Comparison of ENCODE assay signal across 9 cellular contexts in the genomic region with DNA sequence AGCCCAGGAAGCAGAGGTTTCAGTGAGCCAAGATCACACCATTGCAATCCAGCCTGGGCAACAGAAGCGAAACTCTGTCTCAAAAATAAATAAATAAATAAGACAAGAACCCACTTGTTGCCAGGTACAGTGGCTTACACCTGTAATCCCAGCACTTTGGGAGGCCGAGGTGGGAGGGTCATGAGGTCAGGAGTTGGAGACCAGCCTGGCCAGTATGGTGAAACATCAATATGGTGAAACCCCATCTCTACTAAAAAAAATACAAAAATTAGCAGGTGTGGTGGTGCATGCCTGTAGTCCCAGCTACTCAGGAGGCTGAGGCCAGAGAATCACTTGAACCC. TPM values are rescaled to one million over a fixed set of nuclear protein-coding genes. Genes with fewer than 3 reads are reported as not detected.
DNase-seq lines count a peak whose midpoint lies in the region; ATAC-seq, FAIRE-seq and TF ChIP-seq lines count a peak whose summit lies in the region.
"Not testable (repeated sequence)": the region's sequence is repeated elsewhere in the genome, so short reads cannot be mapped to it uniquely, and the experiment has no call there.
"Had no signal": no experiment of that assay in that cellular context is flagged by ENCODE, and none has a peak within 500 bp of the region (broad histone marks: within the 10 kb centered on the region; RNA-seq: fewer than 3 reads in every experiment).

No MANE protein-coding gene starts in this region.

- not testable (repeated sequence) for FAIRE-seq in pancreas (lab: Jason Lieb, UNC)

- DNase-seq in Caco-2; MG63; activated CD4-positive, alpha-beta T cell treated with anti-CD3 and anti-CD28 coated beads, Interleukin-2, amount 10 ng/mL, durations not matched to agents 7 days and 5 days; fibroblast of pulmonary artery (ENCODE audit: low read depth); right lobe of liver; pancreas; tibial artery: not testable (repeated sequence)

- peak in 1 of 4 donors; percentile 2 for ATAC-seq in right lobe of liver
- not testable (repeated sequence) for ATAC-seq in pancreas

- peak overlapping the region; percentile 85 to 90 (median 89) for H3K27ac ChIP-seq in right lobe of liver
- H3K27ac ChIP-seq in pancreas, result peak overlapping the region in 1 of 4 donors; percentile 80
- peak overlapping the region; percentile 83 to 91 for H3K27ac ChIP-seq in tibial artery

- H3K27ac Mint-ChIP-seq in Caco-2 (ENCODE audit: unreplicated experiment), result peak overlapping the region; percentile 85
- H3K27ac Mint-ChIP-seq in activated CD4-positive, alpha-beta T cell treated with anti-CD3 and anti-CD28 coated beads, Interleukin-2, amount 10 ng/mL, durations not matched to agents 7 days and 5 days, result peak overlapping the region; percentile 25
- H3K27ac Mint-ChIP-seq in brain, result peak overlapping the region in 3 of 5 experiments; percentile 38 to 83 (median 55)

- CTCF ChIA-PET in Caco-2 (lab: Charles Lee), result not testable (repeated sequence)
- CTCF ChIA-PET in activated CD4-positive, alpha-beta T cell treated with anti-CD3 and anti-CD28 coated beads, Interleukin-2, amount 10 ng/mL, durations not matched to agents 7 days and 5 days (lab: Charles Lee), result interaction anchor here (0.6 kb wide), 1 partner anchor 199 kb away, joined by 3 read pairs; no protein-coding TSS in a partner anchor

- WGBS in right lobe of liver (ENCODE audit: insufficient coverage, low coverage, low lambda C conversion rate, missing lambda C conversion rate), result 37% methylated on average over 2 of the region's 2 CpGs
- WGBS in pancreas, 2 donors, result 33 to 59% methylated on average over 2 of the region's 2 CpGs

- TSS peak; percentile 95 for BruUV-seq in Caco-2 (replicated peaks; lab: Mats Ljungman, UMichigan)

- not testable (repeated sequence) for H3K27me3 ChIP-seq in Caco-2 (replicated peaks; ENCODE audit: control insufficient read depth, insufficient read depth, low read length); MG63; right lobe of liver; pancreas; tibial artery

- H3K4me3 ChIP-seq in Caco-2 (ENCODE audit: low read depth, low read length) (peak overlapping the region; percentile 49), MG63 (peak overlapping the region; percentile 72), fibroblast of pulmonary artery (replicated peaks; ENCODE audit: low read depth, low read length) (peak overlapping the region; percentile 58), right lobe of liver (peak overlapping the region; percentile 94 to 95 (median 94)), pancreas (peak overlapping the region; percentile 73 to 95 (median 92)), tibial artery (peak overlapping the region; percentile 76 to 86)

- H3K4me3 Mint-ChIP-seq in Caco-2 (ENCODE audit: unreplicated experiment) (peak overlapping the region; percentile 80), brain (peak overlapping the region; percentile 84 to 90 (median 85))
- H3K4me3 Mint-ChIP-seq in activated CD4-positive, alpha-beta T cell treated with anti-CD3 and anti-CD28 coated beads, Interleukin-2, amount 10 ng/mL, durations not matched to agents 7 days and 5 days, result peak overlapping the region; percentile 75

- H3K4me1 Mint-ChIP-seq in Caco-2 (ENCODE audit: low read depth, unreplicated experiment), result peaks cover 25% of the 10 kb centered on the region
- H3K4me1 Mint-ChIP-seq in activated CD4-positive, alpha-beta T cell treated with anti-CD3 and anti-CD28 coated beads, Interleukin-2, amount 10 ng/mL, durations not matched to agents 7 days and 5 days, result peaks cover 29% of the 10 kb centered on the region
- peaks cover 38% of the 10 kb centered on the region for H3K4me1 Mint-ChIP-seq in brain

- not testable (repeated sequence) for TF ChIP-seq CTCF in Caco-2 (IDR thresholded peaks at IDR 0.05; ENCODE audit: insufficient read depth in 1 of 2, low read depth in 1 of 2, low read length in 1 of 2, severe bottlenecking in 1 of 2, unreplicated experiment in 1 of 2); brain (conservative IDR thresholded peaks at IDR 0.05); fibroblast of pulmonary artery (IDR thresholded peaks at IDR 0.05; ENCODE audit: low read length, missing control alignments); right lobe of liver (IDR thresholded peaks at IDR 0.05); pancreas (IDR thresholded peaks at IDR 0.05); tibial artery (IDR thresholded peaks at IDR 0.05)

- H3K36me3 Mint-ChIP-seq in Caco-2 (ENCODE audit: insufficient read depth, unreplicated experiment); activated CD4-positive, alpha-beta T cell treated with anti-CD3 and anti-CD28 coated beads, Interleukin-2, amount 10 ng/mL, durations not matched to agents 7 days and 5 days (ENCODE audit: low read depth); brain: not testable (repeated sequence)

- not testable (repeated sequence) for H3K9me3 ChIP-seq in Caco-2, MG63, right lobe of liver, pancreas, tibial artery

- H3K9me3 Mint-ChIP-seq in Caco-2 (ENCODE audit: unreplicated experiment); activated CD4-positive, alpha-beta T cell treated with anti-CD3 and anti-CD28 coated beads, Interleukin-2, amount 10 ng/mL, durations not matched to agents 7 days and 5 days; brain: not testable (repeated sequence)

- H3K27me3 Mint-ChIP-seq in Caco-2 (ENCODE audit: insufficient read depth, unreplicated experiment); activated CD4-positive, alpha-beta T cell treated with anti-CD3 and anti-CD28 coated beads, Interleukin-2, amount 10 ng/mL, durations not matched to agents 7 days and 5 days; brain: not testable (repeated sequence)

- not testable (repeated sequence) for TF ChIP-seq POLR2A in right lobe of liver (IDR thresholded peaks at IDR 0.05)

- not testable (repeated sequence) for H3K36me3 ChIP-seq in Caco-2 (ENCODE audit: control insufficient read depth, insufficient read depth, low read length); MG63; right lobe of liver; pancreas; tibial artery

- intact Hi-C loops in Caco-2 (cut with micrococcal nuclease; ENCODE audit: unreplicated experiment), result loop anchor here (2.0 kb wide), 1 partner anchor 24 kb away; a partner anchor contains a TSS
- intact Hi-C loops in right lobe of liver (cut with DNase I); pancreas (cut with DNase I); tibial artery (cut with DNase I; ENCODE audit: low total_unique reads): not testable (repeated sequence)

- POLR2A ChIA-PET in Caco-2 (lab: Charles Lee), result interaction anchor here (0.6 kb wide), 2 partner anchors 142 to 212 kb away, joined by 3 to 4 read pairs; no protein-coding TSS in a partner anchor
- POLR2A ChIA-PET in activated CD4-positive, alpha-beta T cell treated with anti-CD3 and anti-CD28 coated beads, Interleukin-2, amount 10 ng/mL, durations not matched to agents 7 days and 5 days (lab: Charles Lee), result not testable (repeated sequence)

- H3K4me1 ChIP-seq in Caco-2, result not testable (repeated sequence)
- H3K4me1 ChIP-seq in right lobe of liver (peaks cover 0 to 14% (median 5%) of the 10 kb centered on the region in 4 donors), pancreas (peaks cover 0 to 13% (median 6%) of the 10 kb centered on the region in 3 donors), tibial artery (peaks cover 0 to 29% (median 19%) of the 10 kb centered on the region in 4 donors)

RNA-seq across cellular contexts. Expression of a gene that starts 0.8 kb away (rescaled TPM):
- 45.0 and 52.5 TPM in 2 replicates for total RNA-seq in Caco-2 (2022)
- total RNA-seq in MG63 (2014; rRNA removed; shearing (Covaris generic); ENCODE audit: low replicate concordance), result 14.7 and 23.1 TPM in 2 replicates
- total RNA-seq in activated CD4-positive, alpha-beta T cell treated with anti-CD3 and anti-CD28 coated beads, Interleukin-2, amount 10 ng/mL, durations not matched to agents 7 days and 5 days, result 10 to 100 TPM; 33.3 to 39.1 TPM
- polyA plus RNA-seq in brain (ENCODE audit: insufficient read depth, low read depth, low replicate concordance), result 34.6 TPM
- total RNA-seq in right lobe of liver, result 10 to 100 TPM in 4 of 6 experiments, 1 to 10 TPM in 2; 6.3 to 22.5 (median 13.8) TPM
- 10 to 100 TPM; 14.8 to 21.1 (median 16.8) TPM for total RNA-seq in pancreas
- polyA plus RNA-seq in pancreas, result 10 to 100 TPM; 15.2 to 18.2 TPM

RNA-seq across cellular contexts. Expression of a gene that starts 23.4 kb away (rescaled TPM):
- total RNA-seq in Caco-2 (2022) (0.32 TPM in 1 of 2 replicates, not detected in the other), right lobe of liver (not detected), pancreas (not detected)
- not detected in 2 replicates for total RNA-seq in MG63 (2014; rRNA removed; shearing (Covaris generic); ENCODE audit: low replicate concordance)
- total RNA-seq in activated CD4-positive, alpha-beta T cell treated with anti-CD3 and anti-CD28 coated beads, Interleukin-2, amount 10 ng/mL, durations not matched to agents 7 days and 5 days, result not detected
- polyA plus RNA-seq in brain (ENCODE audit: insufficient read depth, low read depth, low replicate concordance) (not detected), pancreas (under 1 TPM in 1 of 2 donors, not detected in 1; 0.07 TPM)
- total RNA-seq: RPMI7951 had no signal

RNA-seq across cellular contexts. Expression of a gene that starts 23.7 kb away (rescaled TPM):
- 3.4 and 4.6 TPM in 2 replicates for total RNA-seq in Caco-2 (2022)
- 9.8 and 21.4 TPM in 2 replicates for total RNA-seq in MG63 (2014; rRNA removed; shearing (Covaris generic); ENCODE audit: low replicate concordance)
- 1 to 10 TPM; 3.1 to 3.9 TPM for total RNA-seq in activated CD4-positive, alpha-beta T cell treated with anti-CD3 and anti-CD28 coated beads, Interleukin-2, amount 10 ng/mL, durations not matched to agents 7 days and 5 days
- 3.2 TPM for polyA plus RNA-seq in brain (ENCODE audit: insufficient read depth, low read depth, low replicate concordance)
- total RNA-seq in right lobe of liver, result 1 to 10 TPM; 1.8 to 4.3 (median 2.5) TPM
- total RNA-seq in pancreas, result 1 to 10 TPM; 1.9 to 5.1 (median 3.3) TPM
- 1 to 10 TPM; 6.5 to 7.4 TPM for polyA plus RNA-seq in pancreas

Comparison
In these comparisons a context has a peak if more than half of its experiments do, and no peak if none do; other contexts are left out.
1. H3K27ac Mint-ChIP-seq: peak in every context shown above with its lines; median percentile 85 in Caco-2; 55 in brain; 25 in activated CD4-positive, alpha-beta T cell treated with anti-CD3 and anti-CD28 coated beads, Interleukin-2, amount 10 ng/mL, durations not matched to agents 7 days and 5 days.